ENCODE assay signal across 23 cellular contexts in the genomic region with DNA sequence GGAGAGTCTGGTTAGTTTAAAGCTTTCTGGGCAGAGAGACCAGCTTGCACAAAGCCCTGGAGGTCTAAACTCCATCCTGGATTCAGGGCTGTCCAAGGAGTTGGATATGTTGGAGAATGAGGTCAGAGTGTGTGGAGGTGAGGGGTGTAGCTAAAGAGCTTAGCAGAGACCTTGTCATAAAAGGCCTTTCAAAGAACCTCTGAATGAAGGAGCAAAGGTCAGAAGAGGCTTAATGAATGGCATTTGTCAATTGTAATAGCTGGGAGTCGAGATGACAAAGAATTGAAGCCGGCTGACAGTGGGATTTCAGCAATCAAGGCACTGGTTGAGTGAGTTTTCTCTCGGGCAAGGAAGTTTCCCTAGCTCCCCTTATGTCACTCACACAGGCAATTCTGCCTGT.
"Had no signal": no experiment of that assay in that cellular context is flagged by ENCODE, and none has a peak within 500 bp of the region (broad histone marks: within the 10 kb centered on the region; RNA-seq: fewer than 3 reads in every experiment).

No MANE protein-coding gene starts in this region.

- H3K36me3 ChIP-seq: esophagus muscularis mucosa, gastroesophageal sphincter, pancreas, suprapubic skin, thyroid gland had no signal

- H3K27me3 Mint-ChIP-seq: type B pancreatic cell had no signal

- H3K36me3 Mint-ChIP-seq: stimulated activated effector memory CD8-positive, alpha-beta T cell treated with anti-CD3 and anti-CD28 coated beads, Interleukin-12 subunit alpha, Interleukin-12 subunit beta, amount 100 ng/mL, for 72 hours; type B pancreatic cell had no signal

- H3K27me3 ChIP-seq: esophagus muscularis mucosa, gastroesophageal sphincter, pancreas, suprapubic skin, thyroid gland had no signal

- H3K9me3 ChIP-seq: esophagus muscularis mucosa, gastroesophageal sphincter, pancreas, suprapubic skin, thyroid gland had no signal

- H3K9me3 Mint-ChIP-seq: stimulated activated effector memory CD8-positive, alpha-beta T cell treated with anti-CD3 and anti-CD28 coated beads, Interleukin-12 subunit alpha, Interleukin-12 subunit beta, amount 100 ng/mL, for 72 hours had no signal

- H3K27ac ChIP-seq: epithelial cell of prostate, esophagus muscularis mucosa, gastroesophageal sphincter, pancreas, suprapubic skin, thyroid gland had no signal

- H3K4me3 ChIP-seq: esophagus muscularis mucosa, gastroesophageal sphincter, lung, pancreas, suprapubic skin, thyroid gland had no signal

- H3K4me1 Mint-ChIP-seq: naive B cell; nephron; stimulated activated effector memory CD8-positive, alpha-beta T cell treated with anti-CD3 and anti-CD28 coated beads, Interleukin-12 subunit alpha, Interleukin-12 subunit beta, amount 100 ng/mL, for 72 hours had no signal

- H3K4me1 ChIP-seq: esophagus muscularis mucosa, gastroesophageal sphincter, pancreas, suprapubic skin, thyroid gland had no signal

- ATAC-seq: effector memory CD8-positive, alpha-beta T cell; gastroesophageal sphincter; left cardiac atrium; left ventricle myocardium superior; right cardiac atrium; stimulated activated effector memory CD8-positive, alpha-beta T cell treated with anti-CD3 and anti-CD28 coated beads, Interleukin-12 subunit alpha, Interleukin-12 subunit beta, amount 100 ng/mL, for 72 hours; stimulated activated naive CD8-positive, alpha-beta T cell treated with anti-CD3 and anti-CD28 coated beads, Interleukin-15, Interleukin-2, amounts not matched to agents 100 U/mL and 50 U/mL, for 24 hours had no signal

- H3K27ac Mint-ChIP-seq: effector memory CD8-positive, alpha-beta T cell; nephron; progenitor cell of endocrine pancreas; stimulated activated effector memory CD8-positive, alpha-beta T cell treated with anti-CD3 and anti-CD28 coated beads, Interleukin-12 subunit alpha, Interleukin-12 subunit beta, amount 100 ng/mL, for 72 hours; type B pancreatic cell had no signal

- H3K4me3 Mint-ChIP-seq: effector memory CD8-positive, alpha-beta T cell; naive B cell; nephron; stimulated activated effector memory CD8-positive, alpha-beta T cell treated with anti-CD3 and anti-CD28 coated beads, Interleukin-12 subunit alpha, Interleukin-12 subunit beta, amount 100 ng/mL, for 72 hours; type B pancreatic cell had no signal

- DNase-seq: effector memory CD8-positive, alpha-beta T cell; glutamatergic neuron; kidney; left cardiac atrium; left ventricle myocardium superior; mesenchymal stem cell; naive B cell; nucleus accumbens; pancreas; right cardiac atrium; stimulated activated CD4-positive, alpha-beta T cell treated with anti-CD3 and anti-CD28 coated beads, Interleukin-4, amount 100 ng/mL, for 1 hour; stimulated activated CD8-positive, alpha-beta memory T cell treated with anti-CD3 and anti-CD28 coated beads, Interleukin-4, amount 100 ng/mL, for 48 hours; stimulated activated naive CD8-positive, alpha-beta T cell treated with anti-CD3 and anti-CD28 coated beads, Interleukin-15, Interleukin-2, amounts not matched to agents 100 U/mL and 50 U/mL, for 24 hours; thyroid gland had no signal
